Comparison of ENCODE assay signal across 25 cellular contexts in genomic region chrX:40827331-40827730, GRCh38.
"Had no signal": no experiment of that assay in that cellular context is flagged by ENCODE, and none has a peak within 500 bp of the region (broad histone marks: within the 10 kb centered on the region; RNA-seq: fewer than 3 reads in every experiment).

No MANE protein-coding gene starts in this region.

- H3K36me3 ChIP-seq: adrenal gland, breast epithelium, esophagus squamous epithelium had no signal

- DNase-seq: activated CD4-positive, alpha-beta memory T cell treated with anti-CD3 and anti-CD28 coated beads for 36 hours; activated CD4-positive, alpha-beta T cell treated with anti-CD3 and anti-CD28 coated beads for 36 hours; activated CD4-positive, alpha-beta T cell treated with anti-CD3 and anti-CD28 coated beads, Interleukin-2, amount 10 ng/mL, durations not matched to agents 24 days and 14 days; activated CD4-positive, CD25-positive, alpha-beta regulatory T cell; activated CD4-positive, CD25-positive, alpha-beta regulatory T cell treated with anti-CD3 and anti-CD28 coated beads, Interleukin-2, amount 50 U/mL, for 72 hours; activated CD8-positive, alpha-beta memory T cell treated with anti-CD3 and anti-CD28 coated beads, Interleukin-2, amount 10 ng/mL, durations not matched to agents 7 days and 5 days; activated CD8-positive, alpha-beta memory T cell treated with anti-CD3 and anti-CD28 coated beads, Interleukin-2, amount 50 U/mL, for 4 hours; activated CD8-positive, alpha-beta T cell treated with anti-CD3 and anti-CD28 coated beads, Interleukin-2, amount 10 ng/mL, durations not matched to agents 7 days and 5 days; activated effector memory CD4-positive, alpha-beta T cell treated with anti-CD3 and anti-CD28 coated beads, Interleukin-2, amount 50 U/mL, for 16 hours; activated naive CD4-positive, alpha-beta T cell treated with anti-CD3 and anti-CD28 coated beads for 36 hours; activated naive CD8-positive, alpha-beta T cell treated with anti-CD3 and anti-CD28 coated beads for 36 hours; activated naive CD8-positive, alpha-beta T cell treated with anti-CD3 and anti-CD28 coated beads, Interleukin-2, amount 50 U/mL, for 24 hours; activated T-cell treated with anti-CD3 and anti-CD28 coated beads, Interleukin-2, amount 50 U/mL, for 1 hour; activated T-cell treated with anti-CD3 and anti-CD28 coated beads, Interleukin-2, amount 50 U/mL, for 48 hours; adrenal gland; aorta; cortex of kidney; dermis blood vessel endothelial cell; effector CD4-positive, alpha-beta T cell; effector memory CD8-positive, alpha-beta T cell; esophagus squamous epithelium; T-helper 2 cell had no signal

- FAIRE-seq: colon, frontal cortex had no signal

- ATAC-seq: activated CD4-positive, alpha-beta T cell treated with anti-CD3 and anti-CD28 coated beads for 36 hours; activated CD8-positive, alpha-beta memory T cell treated with anti-CD3 and anti-CD28 coated beads, Interleukin-2, amount 10 ng/mL, durations not matched to agents 7 days and 5 days; activated CD8-positive, alpha-beta T cell treated with anti-CD3 and anti-CD28 coated beads, Interleukin-2, amount 10 ng/mL, durations not matched to agents 7 days and 5 days; activated naive CD8-positive, alpha-beta T cell treated with anti-CD3 and anti-CD28 coated beads, Interleukin-2, amount 50 U/mL, for 24 hours; effector memory CD8-positive, alpha-beta T cell had no signal

- H3K4me3 ChIP-seq: adrenal gland, breast epithelium, esophagus squamous epithelium had no signal
